In genomic region chr16:72832640-72833039, GRCh38 we compare ENCODE assay signal across 1 cellular context.
TF ChIP-seq lines count a peak whose summit lies in the region.

No MANE protein-coding gene starts in this region.

TF ChIP-seq in HepG2, 621 proteins besides CTCF, POLR2A, EP300 and RAD21 (continued from another document and continues in another):
- TF ChIP-seq MTERF4 (CRISPR knock-in tag; IDR thresholded peaks at IDR 0.05) (no peak), ZFP36 (IDR thresholded peaks at IDR 0.05; ENCODE audit: borderline replicate concordance, low read depth, low read length, partially characterized antibody) (no peak), ZNF598 (CRISPR knock-in tag; IDR thresholded peaks at IDR 0.05; ENCODE audit: borderline replicate concordance) (0 out of 2 replicates have a peak, but pooled peaks have one; percentile 33), ZNF83 (CRISPR knock-in tag; IDR thresholded peaks at IDR 0.05; ENCODE audit: borderline replicate concordance) (no peak), RERE (CRISPR knock-in tag; IDR thresholded peaks at IDR 0.05; ENCODE audit: low read depth) (no peak), ZNF17 (CRISPR knock-in tag; IDR thresholded peaks at IDR 0.05) (no peak), ZNF292 (CRISPR knock-in tag; IDR thresholded peaks at IDR 0.05; ENCODE audit: borderline replicate concordance, low read depth) (no peak), THRA (CRISPR knock-in tag; IDR thresholded peaks at IDR 0.05; ENCODE audit: borderline replicate concordance) (no peak), NFKBIZ (CRISPR knock-in tag; IDR thresholded peaks at IDR 0.05) (no peak), ARNT (IDR thresholded peaks at IDR 0.05) (no peak), ZMYM2 (CRISPR knock-in tag; IDR thresholded peaks at IDR 0.05) (no peak), ZSCAN21 (CRISPR knock-in tag; IDR thresholded peaks at IDR 0.05; ENCODE audit: borderline replicate concordance) (no peak), ZBTB38 (CRISPR knock-in tag; IDR thresholded peaks at IDR 0.05) (peak; percentile 73; the same call in 1 of the 2 replicates), TARDBP (CRISPR knock-in tag; IDR thresholded peaks at IDR 0.05) (peak; percentile 29; the same call in 1 of the 2 replicates), ATM (IDR thresholded peaks at IDR 0.05; ENCODE audit: borderline replicate concordance) (no peak), TERF1 (CRISPR knock-in tag; IDR thresholded peaks at IDR 0.05) (no peak), MBNL3 (CRISPR knock-in tag; conservative IDR thresholded peaks at IDR 0.05) (no peak), ZNF607 (CRISPR knock-in tag; IDR thresholded peaks at IDR 0.05; ENCODE audit: borderline replicate concordance) (no peak), PREB (CRISPR knock-in tag; IDR thresholded peaks at IDR 0.05) (no peak), ELF3 (CRISPR knock-in tag; IDR thresholded peaks at IDR 0.05) (peak; percentile 46; the same call in 1 of the 2 replicates), ZNF709 (CRISPR knock-in tag; IDR thresholded peaks at IDR 0.05) (no peak), ZNF44 (CRISPR knock-in tag; IDR thresholded peaks at IDR 0.05) (no peak), DPF2 (CRISPR knock-in tag; IDR thresholded peaks at IDR 0.05; ENCODE audit: borderline replicate concordance, low read depth) (no peak), SALL1 (CRISPR knock-in tag; IDR thresholded peaks at IDR 0.05) (peak; percentile 62), CEBPG (CRISPR knock-in tag; IDR thresholded peaks at IDR 0.05) (0 out of 2 replicates have a peak, but pooled peaks have one; percentile 22), ZSCAN22 (CRISPR knock-in tag; IDR thresholded peaks at IDR 0.05) (no peak), ZNF562 (CRISPR knock-in tag; IDR thresholded peaks at IDR 0.05; ENCODE audit: borderline replicate concordance) (no peak), DMAP1 (CRISPR knock-in tag; IDR thresholded peaks at IDR 0.05) (no peak), NBN (conservative IDR thresholded peaks at IDR 0.05) (no peak), ZNF513 (CRISPR knock-in tag; conservative IDR thresholded peaks at IDR 0.05) (no peak), ZNF441 (CRISPR knock-in tag; IDR thresholded peaks at IDR 0.05; ENCODE audit: borderline replicate concordance) (no peak), HDAC1 (CRISPR knock-in tag; IDR thresholded peaks at IDR 0.05) (no peak), TP53 (CRISPR knock-in tag; conservative IDR thresholded peaks at IDR 0.05) (no peak), NFE2L2 (IDR thresholded peaks at IDR 0.05; ENCODE audit: low read length) (no peak), BORCS8-MEF2B (CRISPR knock-in tag; IDR thresholded peaks at IDR 0.05) (0 out of 2 replicates have a peak, but pooled peaks have one; percentile 62), ZGPAT (CRISPR knock-in tag; IDR thresholded peaks at IDR 0.05) (no peak), ZNF567 (CRISPR knock-in tag; IDR thresholded peaks at IDR 0.05; ENCODE audit: borderline replicate concordance) (peak; percentile 84; the same call in 1 of the 2 replicates), TFAP4 (IDR thresholded peaks at IDR 0.05; ENCODE audit: borderline replicate concordance, low read depth) (peak; percentile 34; the same call in 1 of the 2 replicates), ZNF382 (CRISPR knock-in tag; IDR thresholded peaks at IDR 0.05; ENCODE audit: borderline replicate concordance) (no peak), MAFK (conservative IDR thresholded peaks at IDR 0.05 in 1 of 2, IDR thresholded peaks at IDR 0.05 in 1 of 2; ENCODE audit: low read length in 2 of 2) (no peak), HMGXB4 (CRISPR knock-in tag; IDR thresholded peaks at IDR 0.05; ENCODE audit: borderline replicate concordance in 1 of 2, low read depth in 1 of 2) (peak in 1 of 2 experiments; percentile 35; a peak in 1 of 4 replicates), FOXP4 (CRISPR knock-in tag; IDR thresholded peaks at IDR 0.05) (no peak), ZNF20 (CRISPR knock-in tag; IDR thresholded peaks at IDR 0.05) (no peak), GABPA (IDR thresholded peaks at IDR 0.05; ENCODE audit: low read depth, low read length) (no peak), GABPA (CRISPR knock-in tag; IDR thresholded peaks at IDR 0.05; ENCODE audit: low read depth) (no peak), ZNF136 (CRISPR knock-in tag; IDR thresholded peaks at IDR 0.05; ENCODE audit: low read depth) (no peak)
